ENCODE assay signal across 1 cellular context in the genomic region with DNA sequence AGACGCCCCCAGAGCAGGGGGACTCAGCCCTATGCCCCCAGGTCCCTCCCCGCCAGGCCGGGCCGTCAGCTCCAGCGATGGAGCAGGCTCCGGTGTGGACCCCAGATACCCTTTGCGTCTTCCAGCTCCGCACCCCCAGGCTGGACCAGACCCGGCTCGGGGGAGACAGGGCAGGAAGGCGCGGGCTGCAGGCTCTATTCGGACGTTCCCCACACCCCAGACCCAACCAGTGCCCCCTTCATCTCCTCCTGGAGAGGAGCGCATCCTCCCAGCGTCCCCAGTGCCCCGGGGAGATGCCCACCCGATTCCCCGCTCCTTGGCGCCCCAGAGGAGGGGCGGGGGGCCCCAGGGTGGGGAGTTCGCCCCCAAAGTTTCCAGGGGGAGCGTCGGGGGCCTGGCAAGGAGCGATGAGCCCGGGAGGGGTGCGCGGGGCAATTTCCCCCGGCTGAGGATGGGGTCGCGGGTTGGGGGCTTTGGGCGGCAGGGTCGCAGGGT.
TF ChIP-seq lines count a peak whose summit lies in the region.

No MANE protein-coding gene starts in this region.

TF ChIP-seq in endothelial cell of umbilical vein, 7 proteins besides CTCF, POLR2A, EP300 and RAD21:
- TF ChIP-seq JUN (IDR thresholded peaks at IDR 0.05; ENCODE audit: borderline replicate concordance, insufficient read depth, insufficient read length, low read depth) (no peak), EZH2 (IDR thresholded peaks at IDR 0.05; ENCODE audit: borderline replicate concordance, low read depth, low read length, severe bottlenecking) (peak; percentile 74)
